ENCODE assay signal across 21 cellular contexts in the genomic region with DNA sequence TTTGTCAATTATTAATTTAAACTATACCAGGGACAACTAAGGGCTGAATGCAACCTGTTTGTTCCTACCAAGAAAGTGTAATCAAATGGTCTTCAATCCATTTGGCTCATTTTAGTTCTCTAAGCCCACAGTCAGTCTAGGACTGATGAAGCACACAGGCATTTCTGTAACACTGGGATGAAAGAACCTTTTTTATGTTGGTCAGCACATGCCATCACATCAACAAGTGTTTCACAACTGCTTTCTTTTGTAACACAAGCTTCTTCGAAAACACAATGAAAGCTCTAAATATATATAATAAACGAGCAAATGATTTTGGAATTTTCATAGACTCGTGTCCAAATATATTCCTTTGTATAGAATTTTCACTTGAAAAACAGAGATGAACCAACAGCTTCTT. TPM values are rescaled to one million over a fixed set of nuclear protein-coding genes. Genes with fewer than 3 reads are reported as not detected.
DNase-seq lines count a peak whose midpoint lies in the region; ATAC-seq and TF ChIP-seq lines count a peak whose summit lies in the region.
"Had no signal": no experiment of that assay in that cellular context is flagged by ENCODE, and none has a peak within 500 bp of the region (broad histone marks: within the 10 kb centered on the region; RNA-seq: fewer than 3 reads in every experiment).

No MANE protein-coding gene starts in this region.

- no peak overlapping the region for H3K4me3 Mint-ChIP-seq in naive thymus-derived CD8-positive, alpha-beta T cell
- H3K4me3 Mint-ChIP-seq: activated naive CD4-positive, alpha-beta T cell treated with anti-CD3 and anti-CD28 coated beads, Interleukin-2, amount 10 ng/mL, durations not matched to agents 7 days and 5 days; activated T-cell treated with anti-CD3 and anti-CD28 coated beads, Interleukin-2, amount 50 U/mL, for 24 hours; CD4-positive, CD25-positive, alpha-beta regulatory T cell; memory B cell; natural killer cell had no signal

- in situ Hi-C loops in SK-MEL-5 (cut with HindIII; ENCODE audit: low pct_unique_long_range_greater_than_20kb, low sequenced_read_pairs) (no loop called here), KBM-7 (cut with MboI; ENCODE audit: low pct_unique_long_range_greater_than_20kb, low sequenced_read_pairs) (no loop called here)

- H3K27ac Mint-ChIP-seq in naive thymus-derived CD8-positive, alpha-beta T cell, result peak overlapping the region in 1 of 10 donors; percentile 16
- H3K27ac Mint-ChIP-seq: activated naive CD4-positive, alpha-beta T cell treated with anti-CD3 and anti-CD28 coated beads, Interleukin-2, amount 10 ng/mL, durations not matched to agents 7 days and 5 days; memory B cell; natural killer cell had no signal

- POLR2A ChIA-PET in naive thymus-derived CD8-positive, alpha-beta T cell (lab: Charles Lee), result no interaction called here

- ATAC-seq in naive thymus-derived CD8-positive, alpha-beta T cell, result no peak
- ATAC-seq: natural killer cell, pancreas, right lobe of liver, Right ventricle myocardium inferior had no signal

- H3K36me3 Mint-ChIP-seq in naive thymus-derived CD8-positive, alpha-beta T cell, result peaks cover 14 to 92% (median 17%) of the 10 kb centered on the region in 3 donors

- no peaks in the 10 kb centered on the region for H3K4me1 Mint-ChIP-seq in naive thymus-derived CD8-positive, alpha-beta T cell
- H3K4me1 Mint-ChIP-seq: activated naive CD4-positive, alpha-beta T cell treated with anti-CD3 and anti-CD28 coated beads, Interleukin-2, amount 10 ng/mL, durations not matched to agents 7 days and 5 days; memory B cell; natural killer cell had no signal

- no peak overlapping the region for H3K4me3 ChIP-seq in fibroblast of pulmonary artery (replicated peaks; ENCODE audit: low read depth, low read length)
- H3K4me3 ChIP-seq: pancreas, right lobe of liver had no signal

- DNase-seq in EL, result peak; percentile 10
- DNase-seq in SK-MEL-5 (ENCODE audit: low read depth, low spot score), result peak; percentile 34
- DNase-seq in fibroblast of pulmonary artery (ENCODE audit: low read depth), result peak; percentile 61
- DNase-seq in pons (ENCODE audit: low spot score), result peak; percentile 86
- no peak for DNase-seq in KBM-7
- no peak for DNase-seq in NCI-H1048 (lab: John Stamatoyannopoulos, UW)
- no peak for DNase-seq in naive thymus-derived CD8-positive, alpha-beta T cell
- DNase-seq: activated CD4-positive, CD25-positive, alpha-beta regulatory T cell treated with anti-CD3 and anti-CD28 coated beads, Interleukin-2, amount 50 U/mL, for 72 hours; activated naive CD4-positive, alpha-beta T cell treated with anti-CD3 and anti-CD28 coated beads, Interleukin-2, amount 10 ng/mL, durations not matched to agents 7 days and 5 days; activated T-cell treated with anti-CD3 and anti-CD28 coated beads, Interleukin-2, amount 50 U/mL, for 24 hours; anterior cingulate cortex; CD4-positive, CD25-positive, alpha-beta regulatory T cell; effector CD8-positive, alpha-beta T cell; erythroblast; natural killer cell; NCI-H1105 treated with DMSO at 0.1 percent for 48 hours; NCI-H446 treated with DMSO at 0.1 percent for 48 hours; pancreas; right lobe of liver had no signal

- H3K9me3 Mint-ChIP-seq in naive thymus-derived CD8-positive, alpha-beta T cell, result no peaks in the 10 kb centered on the region
- H3K9me3 Mint-ChIP-seq: activated naive CD4-positive, alpha-beta T cell treated with anti-CD3 and anti-CD28 coated beads, Interleukin-2, amount 10 ng/mL, durations not matched to agents 7 days and 5 days; activated T-cell treated with anti-CD3 and anti-CD28 coated beads, Interleukin-2, amount 50 U/mL, for 24 hours; CD4-positive, CD25-positive, alpha-beta regulatory T cell; memory B cell; natural killer cell had no signal

- TF ChIP-seq CTCF in fibroblast of pulmonary artery (IDR thresholded peaks at IDR 0.05; ENCODE audit: low read length, missing control alignments), result no peak

- no peaks in the 10 kb centered on the region for H3K27me3 Mint-ChIP-seq in naive thymus-derived CD8-positive, alpha-beta T cell
- H3K27me3 Mint-ChIP-seq: activated naive CD4-positive, alpha-beta T cell treated with anti-CD3 and anti-CD28 coated beads, Interleukin-2, amount 10 ng/mL, durations not matched to agents 7 days and 5 days; activated T-cell treated with anti-CD3 and anti-CD28 coated beads, Interleukin-2, amount 50 U/mL, for 24 hours; CD4-positive, CD25-positive, alpha-beta regulatory T cell; memory B cell had no signal

RNA-seq across cellular contexts. Expression of gene HEATR1, which starts 28.8 kb away (rescaled TPM):
- total RNA-seq in SK-MEL-5 (2014; rRNA removed; shearing (Covaris generic)), result 43.3 and 47.4 TPM in 2 replicates
- polyA plus RNA-seq in SK-MEL-5 (2015; cell fraction: cytosol; rRNA removed), result 20.7 and 29.9 TPM in 2 replicates
- polyA plus RNA-seq in SK-MEL-5 (2015; cell fraction: nucleus; rRNA removed), result 60.1 and 60.2 TPM in 2 replicates
- 10 to 100 TPM; 50.6 to 50.9 TPM for total RNA-seq in naive thymus-derived CD8-positive, alpha-beta T cell
- 10 to 100 TPM; 11.0 to 14.1 (median 12.1) TPM for polyA plus RNA-seq in naive thymus-derived CD8-positive, alpha-beta T cell

RNA-seq across cellular contexts. Expression of gene LGALS8, which starts 51.7 kb away (rescaled TPM):
- 60.4 and 62.4 TPM in 2 replicates for total RNA-seq in SK-MEL-5 (2014; rRNA removed; shearing (Covaris generic))
- 20.4 and 23.1 TPM in 2 replicates for polyA plus RNA-seq in SK-MEL-5 (2015; cell fraction: cytosol; rRNA removed)
- 125 and 148 TPM in 2 replicates for polyA plus RNA-seq in SK-MEL-5 (2015; cell fraction: nucleus; rRNA removed)
- 100 to 1,000 TPM; 102 to 113 TPM for total RNA-seq in naive thymus-derived CD8-positive, alpha-beta T cell
- 10 to 100 TPM; 29.3 to 40.8 (median 36.3) TPM for polyA plus RNA-seq in naive thymus-derived CD8-positive, alpha-beta T cell

Comparison
In these comparisons a context has a peak if more than half of its experiments do, and no peak if none do; other contexts are left out.
1. DNase-seq: peak in EL (single experiment), SK-MEL-5 (single experiment), fibroblast of pulmonary artery (single experiment) and pons (single experiment); none in KBM-7 (single experiment), NCI-H1048 (single experiment) and naive thymus-derived CD8-positive, alpha-beta T cell (0 of 10).